ENCODE assay signal across 7 cellular contexts in genomic region chr6:151389640-151390275, GRCh38. TPM values are rescaled to one million over a fixed set of nuclear protein-coding genes. Genes with fewer than 3 reads are reported as not detected.
DNase-seq lines count a peak whose midpoint lies in the region; ATAC-seq and TF ChIP-seq lines count a peak whose summit lies in the region.

No MANE protein-coding gene starts in this region.

- intact Hi-C loops in breast epithelium (cut with DNase I; ENCODE audit: low total_unique reads) (no loop called here), sigmoid colon (cut with DNase I) (loop anchor here (1.0 to 5.0 kb wide), 2 partner anchors 63 to 147 kb away; partner anchors contain the start of gene RMND1)

- H3K9ac ChIP-seq in HUES48 (ENCODE audit: low read depth, low read length) (peak overlapping the region; percentile 96), iPS-20b (ENCODE audit: low read depth, low read length) (peak overlapping the region; percentile 93)

- 0% methylated on average over 54 of the region's 54 CpGs for WGBS in sigmoid colon, 2 donors

- TF ChIP-seq POLR2A in breast epithelium (IDR thresholded peaks at IDR 0.05) = no peak
- peak; percentile 15 to 58 for TF ChIP-seq POLR2A in sigmoid colon (IDR thresholded peaks at IDR 0.05)

- H3K4me3 ChIP-seq in GM06990 (replicated peaks; ENCODE audit: low read depth, low read length) = peak overlapping the region; percentile 81
- peak overlapping the region; percentile 93 for H3K4me3 ChIP-seq in HUES48 (ENCODE audit: low read depth, low read length)
- peak overlapping the region; percentile 89 to 99 (median 98) for H3K4me3 ChIP-seq in breast epithelium
- H3K4me3 ChIP-seq in iPS-20b (ENCODE audit: low read length) = peak overlapping the region; percentile 86
- peak overlapping the region; percentile 89 to 99 (median 95) for H3K4me3 ChIP-seq in sigmoid colon

- ATAC-seq in GM21528 (IDR thresholded peaks at IDR 0.05; ENCODE audit: low FRiP score, unreplicated experiment) = peak; percentile 68

- no peaks in the 10 kb centered on the region for H3K27me3 ChIP-seq in GM06990 (replicated peaks; ENCODE audit: control insufficient read depth, insufficient read depth, low read length)
- no peaks in the 10 kb centered on the region for H3K27me3 ChIP-seq in HUES48 (ENCODE audit: control insufficient read depth, insufficient read depth, low read length)
- no peaks in the 10 kb centered on the region for H3K27me3 ChIP-seq in breast epithelium
- no peaks in the 10 kb centered on the region for H3K27me3 ChIP-seq in iPS-20b (ENCODE audit: insufficient read depth, low read length)
- H3K27me3 ChIP-seq in sigmoid colon = no peaks in the 10 kb centered on the region

- H3K27ac ChIP-seq in HUES48 (ENCODE audit: low read depth, low read length) (peak overlapping the region; percentile 100), breast epithelium (peak overlapping the region; percentile 98 to 100), iPS-20b (ENCODE audit: low read length) (peak overlapping the region; percentile 63), sigmoid colon (peak overlapping the region; percentile 95 to 100 (median 100))

- no peak for TF ChIP-seq EP300 in sigmoid colon (IDR thresholded peaks at IDR 0.05)

- H3K9me3 ChIP-seq in HUES48 (ENCODE audit: control insufficient read depth, insufficient read depth, low read length) = no peaks in the 10 kb centered on the region
- no peaks in the 10 kb centered on the region for H3K9me3 ChIP-seq in breast epithelium
- no peaks in the 10 kb centered on the region for H3K9me3 ChIP-seq in iPS-20b (ENCODE audit: insufficient read depth, low read depth, low read length)
- no peaks in the 10 kb centered on the region for H3K9me3 ChIP-seq in sigmoid colon

- no peak for TF ChIP-seq CTCF in GM06990 (IDR thresholded peaks at IDR 0.05; ENCODE audit: insufficient read depth, low read length, poor library complexity, severe bottlenecking)
- TF ChIP-seq CTCF in breast epithelium (IDR thresholded peaks at IDR 0.05) = no peak
- no peak for TF ChIP-seq CTCF in sigmoid colon (IDR thresholded peaks at IDR 0.05)

- no peak for DNase-seq in GM06990 (ENCODE audit: extremely low read depth, insufficient read length)
- peak; percentile 66 for DNase-seq in RKO (ENCODE audit: low spot score)
- peak; percentile 59 to 61 for DNase-seq in breast epithelium (ENCODE audit: low spot score in 2 of 2)
- DNase-seq in sigmoid colon = peak; percentile 86

- H3K36me3 ChIP-seq in GM06990 (ENCODE audit: control insufficient read depth, insufficient read depth, low read length) (no peaks in the 10 kb centered on the region; the same call in none of the 2 replicates), HUES48 (ENCODE audit: control insufficient read depth, insufficient read depth, low read length) (peaks cover 7% of the 10 kb centered on the region), breast epithelium (no peaks in the 10 kb centered on the region), iPS-20b (ENCODE audit: insufficient read depth, low read depth, low read length) (peaks cover 12% of the 10 kb centered on the region; the same call in 1 of the 2 replicates), sigmoid colon (no peaks in the 10 kb centered on the region)

- H3K4me1 ChIP-seq in HUES48 (ENCODE audit: control insufficient read depth, insufficient read depth, low read length) (peaks cover 10% of the 10 kb centered on the region), breast epithelium (no peaks in the 10 kb centered on the region), iPS-20b (ENCODE audit: insufficient read depth, low read length) (peaks cover 18% of the 10 kb centered on the region; the same call in 1 of the 2 replicates), sigmoid colon (peaks cover 0 to 43% (median 30%) of the 10 kb centered on the region in 4 donors)

RNA-seq across cellular contexts. Expression of gene ZBTB2, which starts 1.6 kb away (rescaled TPM):
- total RNA-seq in breast epithelium = 10 to 100 TPM in 2 of 3 donors, 1 to 10 TPM in 1; 9.9 to 20.5 (median 15.1) TPM
- 10 to 100 TPM in 1 of 4 donors, 1 to 10 TPM in 3; 8.6 to 11.5 (median 9.0) TPM for total RNA-seq in sigmoid colon
- polyA plus RNA-seq in sigmoid colon = 1 to 10 TPM; 5.8 to 8.6 (median 7.8) TPM
